17 cellular contexts compared by ENCODE assay signal in the genomic region with DNA sequence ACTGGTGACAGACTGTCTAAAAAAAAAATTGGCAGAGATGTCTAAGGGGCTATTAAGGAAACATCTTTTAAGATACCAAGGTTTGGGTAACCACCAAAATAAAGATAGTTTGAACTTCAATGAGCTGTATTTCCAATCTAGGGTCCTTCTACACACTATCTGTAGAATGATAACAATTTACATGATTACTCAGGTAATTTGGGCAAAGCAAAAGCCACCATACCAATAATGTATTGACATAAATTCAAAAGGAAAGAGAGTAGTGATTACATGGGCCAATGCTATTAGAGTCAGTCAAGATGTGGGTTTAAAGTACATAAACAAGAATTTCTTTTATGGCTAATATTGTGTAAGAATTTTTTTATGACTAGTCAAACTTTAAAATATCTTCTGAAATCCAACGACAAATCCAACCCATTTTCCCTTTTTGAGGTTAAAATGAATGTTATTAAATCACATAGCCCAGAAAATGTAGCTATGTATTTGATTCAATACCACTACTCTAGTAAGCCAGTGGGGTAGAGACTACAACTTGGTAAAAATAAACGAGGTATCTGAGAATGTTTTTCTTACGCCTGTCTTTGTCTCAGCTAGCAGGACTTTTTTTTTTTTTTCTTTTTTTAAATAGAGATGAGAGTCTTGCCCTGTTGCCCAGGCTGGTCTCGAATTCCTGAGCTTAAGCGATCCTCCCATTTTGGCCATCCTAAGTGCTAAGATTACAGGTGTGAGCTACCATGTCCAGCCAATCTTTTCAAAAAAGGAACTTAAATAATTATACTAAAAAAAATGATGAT. TPM values are rescaled to one million over a fixed set of nuclear protein-coding genes. Genes with fewer than 3 reads are reported as not detected.
DNase-seq lines count a peak whose midpoint lies in the region; ATAC-seq, FAIRE-seq and TF ChIP-seq lines count a peak whose summit lies in the region.
"Had no signal": no experiment of that assay in that cellular context is flagged by ENCODE, and none has a peak within 500 bp of the region (broad histone marks: within the 10 kb centered on the region; RNA-seq: fewer than 3 reads in every experiment).

No MANE protein-coding gene starts in this region.

- no peaks in the 10 kb centered on the region for H3K9me2 ChIP-seq in GM23338 (ENCODE audit: insufficient read depth)

- FAIRE-seq in islet of Langerhans (lab: Jason Lieb, UNC) = peak; percentile 9
- FAIRE-seq: HTR-8/SVneo had no signal

- no peaks in the 10 kb centered on the region for H3K27me3 Mint-ChIP-seq in CD8-positive, alpha-beta T cell (ENCODE audit: low read depth)
- H3K27me3 Mint-ChIP-seq in GM23338 (ENCODE audit: insufficient read depth, low read depth, poor library complexity) (peaks cover 14% of the 10 kb centered on the region), WTC11 (ENCODE audit: low read depth) (no peaks in the 10 kb centered on the region)

- H3F3A ChIP-seq in GM23338 (replicated peaks; ENCODE audit: low read depth) = peaks cover 49% of the 10 kb centered on the region

- H3K9me3 Mint-ChIP-seq in CD8-positive, alpha-beta T cell = no peaks in the 10 kb centered on the region
- H3K9me3 Mint-ChIP-seq in GM23338 (no peaks in the 10 kb centered on the region), WTC11 (no peaks in the 10 kb centered on the region)
- H3K9me3 Mint-ChIP-seq: H9 had no signal

- peaks cover 6% of the 10 kb centered on the region for H3K4me1 Mint-ChIP-seq in CD8-positive, alpha-beta T cell (ENCODE audit: low read depth)
- peaks cover 16% of the 10 kb centered on the region for H3K4me1 Mint-ChIP-seq in GM23338
- peaks cover 23% of the 10 kb centered on the region for H3K4me1 Mint-ChIP-seq in WTC11

- H3K9me3 ChIP-seq in CD8-positive, alpha-beta T cell (ENCODE audit: low read length) = no peaks in the 10 kb centered on the region
- H3K9me3 ChIP-seq: SJCRH30 had no signal

- no peak overlapping the region for H3K4me3 Mint-ChIP-seq in CD8-positive, alpha-beta T cell
- no peak overlapping the region for H3K4me3 Mint-ChIP-seq in GM23338
- no peak overlapping the region for H3K4me3 Mint-ChIP-seq in WTC11
- H3K4me3 Mint-ChIP-seq: H9 had no signal

- H3K79me2 ChIP-seq in GM23338 (replicated peaks; ENCODE audit: insufficient read depth) = peaks cover 18% of the 10 kb centered on the region

- peak overlapping the region; percentile 14 for H3K27ac Mint-ChIP-seq in CD8-positive, alpha-beta T cell
- 0 out of 2 replicates have a peak overlapping the region, but pooled peaks have one; percentile 56 for H3K27ac Mint-ChIP-seq in GM23338
- peak overlapping the region; percentile 64 for H3K27ac Mint-ChIP-seq in WTC11

- intact Hi-C loops in CD8-positive, alpha-beta T cell (cut with DNase I, micrococcal nuclease) = no loop called here

- no peak overlapping the region for H3K27ac ChIP-seq in CD8-positive, alpha-beta T cell (ENCODE audit: low read depth, low read length)
- peak overlapping the region; percentile 60; the same call in 1 of the 2 replicates for H3K27ac ChIP-seq in GM23338 (ENCODE audit: low read depth)
- H3K27ac ChIP-seq: SJCRH30 had no signal

- H3K4me2 ChIP-seq in GM23338 = no peak overlapping the region

- H3K36me3 Mint-ChIP-seq in CD8-positive, alpha-beta T cell = peaks cover 25% of the 10 kb centered on the region
- H3K36me3 Mint-ChIP-seq in GM23338 (ENCODE audit: low read depth) (peaks cover 19% of the 10 kb centered on the region), WTC11 (peaks cover 27% of the 10 kb centered on the region)

- peaks cover 21% of the 10 kb centered on the region for H4K20me1 ChIP-seq in GM23338 (replicated peaks; ENCODE audit: insufficient read depth)

- TF ChIP-seq CTCF in CD8-positive, alpha-beta T cell (IDR thresholded peaks at IDR 0.05) = no peak
- TF ChIP-seq CTCF in GM23338 (conservative IDR thresholded peaks at IDR 0.05; ENCODE audit: low read depth in 2 of 2) (no peak), WTC11 (IDR thresholded peaks at IDR 0.05) (no peak)

- no peak for ATAC-seq in CD8-positive, alpha-beta T cell
- ATAC-seq in GM23338 (no peak), WTC11 (no peak), HG02938 (IDR thresholded peaks at IDR 0.05; ENCODE audit: unreplicated experiment) (no peak), HG02571 (IDR thresholded peaks at IDR 0.05; ENCODE audit: unreplicated experiment) (no peak)

- POLR2A ChIA-PET in CD8-positive, alpha-beta T cell (lab: Charles Lee) = interaction anchor here (0.7 to 1.5 kb wide), 4 partner anchors 10 to 82 kb away, joined by 3 to 7 read pairs (median 4); a partner anchor contains a TSS
- POLR2A ChIA-PET in WTC11 (lab: Charles Lee) = interaction anchor here (0.6 to 2.8 kb wide), 6 partner anchors 10 to 246 kb away, joined by 3 to 11 read pairs (median 6); a partner anchor contains a TSS

- CTCF ChIA-PET in CD8-positive, alpha-beta T cell (lab: Charles Lee) = interaction anchor here (0.6 to 1.6 kb wide), 3 partner anchors 10 to 803 kb away, joined by 3 to 4 read pairs (median 3); a partner anchor contains a TSS
- CTCF ChIA-PET in WTC11 (lab: Charles Lee) = interaction anchor here (1.1 kb wide), 1 partner anchor 78 kb away, joined by 3 read pairs; no protein-coding TSS in a partner anchor

- H3K27me3 ChIP-seq in CD8-positive, alpha-beta T cell (ENCODE audit: insufficient read depth, low read length) = no peaks in the 10 kb centered on the region
- no peaks in the 10 kb centered on the region for H3K27me3 ChIP-seq in GM23338 (ENCODE audit: insufficient read depth)
- H3K27me3 ChIP-seq: SJCRH30 had no signal

- no peak overlapping the region for H3K4me3 ChIP-seq in CD8-positive, alpha-beta T cell (ENCODE audit: low read depth, low read length)
- no peak overlapping the region for H3K4me3 ChIP-seq in GM23338
- H3K4me3 ChIP-seq: SJCRH30 had no signal

- DNase-seq in CD8-positive, alpha-beta T cell = no peak
- DNase-seq in GM23338 (ENCODE audit: low spot score) (no peak), WTC11 (ENCODE audit: low spot score) (no peak), NCI-H510A (lab: John Stamatoyannopoulos, UW) (no peak)
- no peak for DNase-seq in activated CD4-positive, alpha-beta T cell treated with anti-CD3 and anti-CD28 coated beads, Interleukin-2, amount 50 U/mL, for 1 hour
- DNase-seq: AML-193, H9, KG1, NCI-H1105 treated with DMSO at 0.1 percent for 48 hours, NCI-H187 treated with DMSO at 0.1 percent for 48 hours, NCI-H2171, RPMI8226, SJCRH30 had no signal

- peaks cover 3% of the 10 kb centered on the region for H3K4me1 ChIP-seq in CD8-positive, alpha-beta T cell (ENCODE audit: insufficient read depth, low read length)
- peaks cover 19% of the 10 kb centered on the region for H3K4me1 ChIP-seq in GM23338 (ENCODE audit: insufficient read depth)
- H3K4me1 ChIP-seq: SJCRH30 had no signal

- peaks cover 14% of the 10 kb centered on the region for H3K36me3 ChIP-seq in CD8-positive, alpha-beta T cell (ENCODE audit: insufficient read depth, low read length)
- peaks cover 43% of the 10 kb centered on the region for H3K36me3 ChIP-seq in GM23338 (ENCODE audit: insufficient read depth)

- no peak overlapping the region for H2AFZ ChIP-seq in GM23338

TF ChIP-seq in WTC11, 78 proteins besides CTCF, POLR2A, EP300 and RAD21:
- TF ChIP-seq ZNF423 (CRISPR knock-in tag; IDR thresholded peaks at IDR 0.05) = no peak
- 0 out of 2 replicates have a peak, but pooled peaks have one; percentile 33 for TF ChIP-seq EMX1 (CRISPR knock-in tag; IDR thresholded peaks at IDR 0.05)
- TF ChIP-seq JAZF1 (CRISPR knock-in tag; IDR thresholded peaks at IDR 0.05) = no peak
- no peak for TF ChIP-seq ZNF263 (CRISPR knock-in tag; IDR thresholded peaks at IDR 0.05; ENCODE audit: low read depth)

RNA-seq across cellular contexts. Expression of a gene that starts 10.4 kb away (rescaled TPM):
- total RNA-seq in CD8-positive, alpha-beta T cell = 100 to 1,000 TPM; 102 to 109 TPM
- 60.0 and 69.8 TPM in 2 replicates for total RNA-seq in GM23338 (2014; rRNA removed; shearing (Covaris generic))
- polyA plus RNA-seq in GM23338 (2016; fragmentation: Nextera tagmentation; extraction: Ambion mirVana) = 275 and 325 TPM in 2 replicates
- 135 to 156 TPM (median 135 TPM) in 3 replicates for total RNA-seq in WTC11 (2021)

RNA-seq across cellular contexts. Expression of a gene that starts 15.3 kb away (rescaled TPM):
- total RNA-seq in CD8-positive, alpha-beta T cell = 1 to 10 TPM; 6.8 to 7.1 TPM
- 20.2 and 27.7 TPM in 2 replicates for total RNA-seq in GM23338 (2014; rRNA removed; shearing (Covaris generic))
- polyA plus RNA-seq in GM23338 (2016; fragmentation: Nextera tagmentation; extraction: Ambion mirVana) = 14.8 and 17.2 TPM in 2 replicates
- 19.8 to 22.2 TPM (median 20.8 TPM) in 3 replicates for total RNA-seq in WTC11 (2021)

RNA-seq across cellular contexts. Expression of a gene that starts 48.3 kb away (rescaled TPM):
- 10 to 100 TPM; 16.7 to 19.1 TPM for total RNA-seq in CD8-positive, alpha-beta T cell
- 8.5 and 10.9 TPM in 2 replicates for total RNA-seq in GM23338 (2014; rRNA removed; shearing (Covaris generic))
- polyA plus RNA-seq in GM23338 (2016; fragmentation: Nextera tagmentation; extraction: Ambion mirVana) = 8.6 and 9.5 TPM in 2 replicates
- 10.9 to 11.3 TPM (median 11.3 TPM) in 3 replicates for total RNA-seq in WTC11 (2021)

Comparison
In these comparisons a context has a peak if more than half of its experiments do, and no peak if none do; other contexts are left out.
1. H3K27ac Mint-ChIP-seq: peak in every context shown above with its lines; median percentile 64 in WTC11; 56 in GM23338; 14 in CD8-positive, alpha-beta T cell.